Comparison of ENCODE assay signal across 8 cellular contexts in genomic region chr12:102120886-102121285, GRCh38. TPM values are rescaled to one million over a fixed set of nuclear protein-coding genes. Genes with fewer than 3 reads are reported as not detected.
DNase-seq lines count a peak whose midpoint lies in the region; ATAC-seq, FAIRE-seq and TF ChIP-seq lines count a peak whose summit lies in the region.

No MANE protein-coding gene starts in this region.

- H3K4me1 ChIP-seq in small intestine (ENCODE audit: control insufficient read depth in 2 of 2, insufficient read depth in 1 of 2, low read depth in 1 of 2, low read length in 1 of 2): peaks cover 2 to 4% of the 10 kb centered on the region in 2 donors

- no peak for FAIRE-seq in small intestine (lab: Jason Lieb, UNC)

- no peak for ATAC-seq in T-cell (replicated peaks in 1 of 4)

- H3K27me3 Mint-ChIP-seq in T-cell: no peaks in the 10 kb centered on the region

- H3K9me3 ChIP-seq in small intestine (ENCODE audit: control insufficient read depth, low read depth): no peaks in the 10 kb centered on the region

- no peaks in the 10 kb centered on the region for H3K9me3 Mint-ChIP-seq in T-cell

- H3K27ac ChIP-seq in small intestine (ENCODE audit: low read depth in 1 of 2, low read length in 1 of 2) (no peak overlapping the region), caudate nucleus (ENCODE audit: low read depth, low read length) (no peak overlapping the region)

- POLR2A ChIA-PET in T-cell (lab: Charles Lee): interaction anchor here in 1 of 2 donors (0.6 kb wide), 1 partner anchor 1792 kb away, joined by 3 read pairs; no protein-coding TSS in a partner anchor

- 18 to 28% (median 26%) methylated on average over 4 of the region's 4 CpGs for WGBS in small intestine, 3 donors

- H3K36me3 ChIP-seq in small intestine (ENCODE audit: control insufficient read depth in 2 of 2, insufficient read depth in 2 of 2, low read length in 2 of 2): no peaks in the 10 kb centered on the region

- TF ChIP-seq CTCF in HFF-Myc (IDR thresholded peaks at IDR 0.05; ENCODE audit: low read depth, low read length, missing control alignments) (no peak), fibroblast of the aortic adventitia (IDR thresholded peaks at IDR 0.05; ENCODE audit: insufficient read depth, low read length) (no peak)

- peak; percentile 43 for DNase-seq in D341Med (ENCODE audit: low spot score)
- peak; percentile 27 for DNase-seq in HFF-Myc (ENCODE audit: extremely low read depth, low read depth)
- no peak for DNase-seq in T-cell
- peak; percentile 17 for DNase-seq in fibroblast of the aortic adventitia (ENCODE audit: low read depth)
- peak; percentile 19 for DNase-seq in small intestine
- no peak for DNase-seq in superior temporal gyrus (ENCODE audit: extremely low spot score)
- no peak for DNase-seq in caudate nucleus (lab: John Stamatoyannopoulos, UW)
- DNase-seq in globus pallidus (ENCODE audit: low spot score): no peak

- peak overlapping the region in 1 of 2 donors; percentile 85 for H3K27ac Mint-ChIP-seq in T-cell

- H3K4me1 Mint-ChIP-seq in T-cell: peaks cover 19 to 28% (median 26%) of the 10 kb centered on the region in 3 donors

- H3K4me3 Mint-ChIP-seq in T-cell: peak overlapping the region; percentile 87 to 93 (median 93)

- H3K27me3 ChIP-seq in small intestine (ENCODE audit: control insufficient read depth in 2 of 2, insufficient read depth in 2 of 2, low read length in 2 of 2): no peaks in the 10 kb centered on the region

- CTCF ChIA-PET in T-cell (lab: Charles Lee): interaction anchor here (0.6 to 0.7 kb wide), 3 partner anchors 42 to 1440 kb away, joined by 3 to 6 read pairs (median 4); no protein-coding TSS in a partner anchor

- peak overlapping the region; percentile 92 for H3K4me3 ChIP-seq in HFF-Myc (replicated peaks; ENCODE audit: low read depth, low read length)
- peak overlapping the region; percentile 86 for H3K4me3 ChIP-seq in fibroblast of the aortic adventitia (ENCODE audit: low read depth, low read length)
- H3K4me3 ChIP-seq in small intestine (ENCODE audit: low read depth in 1 of 2, low read length in 2 of 2): peak overlapping the region in 1 of 2 donors; percentile 58

- peaks cover 13% of the 10 kb centered on the region for H3K36me3 Mint-ChIP-seq in T-cell

RNA-seq across cellular contexts. Expression of gene PARPBP, which starts 0.9 kb away (rescaled TPM):
- total RNA-seq in T-cell: 1 to 10 TPM; 1.7 to 3.8 (median 1.8) TPM
- total RNA-seq in fibroblast of the aortic adventitia (ENCODE audit: low replicate concordance): 4.1 and 15.8 TPM in 2 replicates
- polyA plus RNA-seq in small intestine: 10 to 100 TPM in 1 of 3 donors, 1 to 10 TPM in 2; 1.1 to 12.1 (median 2.2) TPM

RNA-seq across cellular contexts. Expression of gene NUP37, which starts 1.0 kb away (rescaled TPM):
- total RNA-seq in T-cell: 10 to 100 TPM; 11.1 to 21.1 (median 18.6) TPM
- total RNA-seq in fibroblast of the aortic adventitia (ENCODE audit: low replicate concordance): 29.8 and 36.2 TPM in 2 replicates
- 10 to 100 TPM; 13.8 to 27.9 (median 14.1) TPM for polyA plus RNA-seq in small intestine

RNA-seq across cellular contexts. Expression of gene WASHC3, which starts 59.1 kb away (rescaled TPM):
- total RNA-seq in T-cell (10 to 100 TPM; 37.5 to 46.7 (median 42.1) TPM), fibroblast of the aortic adventitia (ENCODE audit: low replicate concordance) (58.5 and 141 TPM in 2 replicates)
- polyA plus RNA-seq in small intestine: 10 to 100 TPM; 25.7 to 40.2 (median 26.4) TPM

Comparison
In these comparisons a context has a peak if more than half of its experiments do, and no peak if none do; other contexts are left out.
1. DNase-seq: peak in D341Med (single experiment), HFF-Myc (single experiment), fibroblast of the aortic adventitia (single experiment) and small intestine (single experiment); none in T-cell (0 of 34), superior temporal gyrus (single experiment), caudate nucleus (0 of 61) and globus pallidus (single experiment).